ENCODE assay signal across 5 cellular contexts in genomic region chr2:98307131-98307696, GRCh38. TPM values are rescaled to one million over a fixed set of nuclear protein-coding genes. Genes with fewer than 3 reads are reported as not detected.
"Had no signal": no experiment of that assay in that cellular context is flagged by ENCODE, and none has a peak within 500 bp of the region (broad histone marks: within the 10 kb centered on the region; RNA-seq: fewer than 3 reads in every experiment).

No MANE protein-coding gene starts in this region.

RNA-seq across cellular contexts. Expression of gene CNGA3, which starts 39.0 kb away (rescaled TPM):
- total RNA-seq: K562, MCF 10A, OCI-LY7, PC-3, SK-MEL-5 had no signal
